ENCODE assay signal across 21 cellular contexts in genomic region chr6:45038226-45038625, GRCh38.
DNase-seq lines count a peak whose midpoint lies in the region; ATAC-seq, FAIRE-seq and TF ChIP-seq lines count a peak whose summit lies in the region.
"Had no signal": no experiment of that assay in that cellular context is flagged by ENCODE, and none has a peak within 500 bp of the region (broad histone marks: within the 10 kb centered on the region; RNA-seq: fewer than 3 reads in every experiment).

No MANE protein-coding gene starts in this region.

- no peak for DNase-seq in activated CD4-positive, CD25-positive, alpha-beta regulatory T cell treated with anti-CD3 and anti-CD28 coated beads, Interleukin-2, amount 50 U/mL, for 72 hours
- DNase-seq in astrocyte (ENCODE audit: low read depth) (no peak), NCI-H69 (lab: John Stamatoyannopoulos, UW) (no peak), globus pallidus (ENCODE audit: low spot score) (no peak)
- no peak for DNase-seq in stimulated activated effector memory CD8-positive, alpha-beta T cell treated with anti-CD3 and anti-CD28 coated beads, Interleukin-12 subunit alpha, Interleukin-12 subunit beta, amount 100 ng/mL, for 72 hours (ENCODE audit: low spot score in 2 of 2)
- DNase-seq: AML-193; Caco-2; Calu3; CD4-positive, alpha-beta T cell; CD8-positive, alpha-beta T cell; DMS 273 treated with DMSO at 0.1 percent for 48 hours; DMS153; DMS79 treated with DMSO at 0.1 percent for 48 hours; GF-D8 had no signal

- no peaks in the 10 kb centered on the region for H3K4me1 Mint-ChIP-seq in astrocyte (ENCODE audit: low read depth, unreplicated experiment)
- H3K4me1 Mint-ChIP-seq in stimulated activated effector memory CD8-positive, alpha-beta T cell treated with anti-CD3 and anti-CD28 coated beads, Interleukin-12 subunit alpha, Interleukin-12 subunit beta, amount 100 ng/mL, for 72 hours: no peaks in the 10 kb centered on the region
- H3K4me1 Mint-ChIP-seq: B cell had no signal

- no peak overlapping the region for H3K27ac ChIP-seq in astrocyte (ENCODE audit: low read depth, low read length)
- H3K27ac ChIP-seq: A549; BLaER1 treated with 17β-estradiol and CSF1 and Interleukin-3, amounts not matched to agents 10 nM and 100 nM; C4-2B had no signal

- no peak overlapping the region for H3K4me3 Mint-ChIP-seq in astrocyte (ENCODE audit: unreplicated experiment)
- no peak overlapping the region for H3K4me3 Mint-ChIP-seq in stimulated activated effector memory CD8-positive, alpha-beta T cell treated with anti-CD3 and anti-CD28 coated beads, Interleukin-12 subunit alpha, Interleukin-12 subunit beta, amount 100 ng/mL, for 72 hours
- H3K4me3 Mint-ChIP-seq: B cell; CD4-positive, alpha-beta T cell; CD8-positive, alpha-beta T cell had no signal

- H2AFZ ChIP-seq in astrocyte (ENCODE audit: low read depth, low read length): no peak overlapping the region

- TF ChIP-seq CTCF in astrocyte (IDR thresholded peaks at IDR 0.05; ENCODE audit: insufficient read depth, low read depth, low read length): no peak

- H3K27ac Mint-ChIP-seq in astrocyte (ENCODE audit: unreplicated experiment): no peak overlapping the region
- H3K27ac Mint-ChIP-seq in stimulated activated effector memory CD8-positive, alpha-beta T cell treated with anti-CD3 and anti-CD28 coated beads, Interleukin-12 subunit alpha, Interleukin-12 subunit beta, amount 100 ng/mL, for 72 hours: peak overlapping the region; percentile 42
- H3K27ac Mint-ChIP-seq: B cell; CD4-positive, alpha-beta T cell; CD8-positive, alpha-beta T cell had no signal

- no peaks in the 10 kb centered on the region for H3K27me3 Mint-ChIP-seq in astrocyte (ENCODE audit: low read depth, unreplicated experiment)
- H3K27me3 Mint-ChIP-seq: B cell; CD4-positive, alpha-beta T cell had no signal

- H3K36me3 ChIP-seq in astrocyte (ENCODE audit: insufficient read depth, low read length): no peaks in the 10 kb centered on the region
- H3K36me3 ChIP-seq: BLaER1 treated with 17β-estradiol and CSF1 and Interleukin-3, amounts not matched to agents 10 nM and 100 nM had no signal

- H3K4me2 ChIP-seq in astrocyte (ENCODE audit: low read length): no peak overlapping the region
- H3K4me2 ChIP-seq: A549; BLaER1 treated with 17β-estradiol and CSF1 and Interleukin-3, amounts not matched to agents 10 nM and 100 nM had no signal

- peak; percentile 9 for FAIRE-seq in astrocyte (lab: Jason Lieb, UNC)
- FAIRE-seq: A549, GM12892, GM18507 had no signal

- no peaks in the 10 kb centered on the region for H3K27me3 ChIP-seq in astrocyte (ENCODE audit: insufficient read depth, low read length)
- H3K27me3 ChIP-seq: BLaER1 treated with 17β-estradiol and CSF1 and Interleukin-3, amounts not matched to agents 10 nM and 100 nM had no signal

- H3K36me3 Mint-ChIP-seq in astrocyte (ENCODE audit: low read depth, unreplicated experiment): no peaks in the 10 kb centered on the region
- no peaks in the 10 kb centered on the region for H3K36me3 Mint-ChIP-seq in stimulated activated effector memory CD8-positive, alpha-beta T cell treated with anti-CD3 and anti-CD28 coated beads, Interleukin-12 subunit alpha, Interleukin-12 subunit beta, amount 100 ng/mL, for 72 hours
- H3K36me3 Mint-ChIP-seq: CD8-positive, alpha-beta T cell had no signal

- H3K9ac ChIP-seq in astrocyte (ENCODE audit: low read length): no peak overlapping the region
- H3K9ac ChIP-seq: BLaER1 treated with 17β-estradiol and CSF1 and Interleukin-3, amounts not matched to agents 10 nM and 100 nM had no signal

- no peaks in the 10 kb centered on the region for H3K79me2 ChIP-seq in astrocyte (ENCODE audit: insufficient read depth, low read length)

- no peaks in the 10 kb centered on the region for H3K9me3 Mint-ChIP-seq in astrocyte (ENCODE audit: unreplicated experiment)
- H3K9me3 Mint-ChIP-seq in stimulated activated effector memory CD8-positive, alpha-beta T cell treated with anti-CD3 and anti-CD28 coated beads, Interleukin-12 subunit alpha, Interleukin-12 subunit beta, amount 100 ng/mL, for 72 hours: no peaks in the 10 kb centered on the region
- H3K9me3 Mint-ChIP-seq: CD4-positive, alpha-beta T cell; CD8-positive, alpha-beta T cell had no signal

- peak; percentile 53 to 74 for ATAC-seq in activated CD4-positive, CD25-positive, alpha-beta regulatory T cell treated with anti-CD3 and anti-CD28 coated beads, Interleukin-2, amount 50 U/mL, for 24 hours
- ATAC-seq in stimulated activated effector memory CD8-positive, alpha-beta T cell treated with anti-CD3 and anti-CD28 coated beads, Interleukin-12 subunit alpha, Interleukin-12 subunit beta, amount 100 ng/mL, for 72 hours: peak; percentile 68
- ATAC-seq: A549; CD8-positive, alpha-beta T cell had no signal

- no peak overlapping the region for H3K4me3 ChIP-seq in astrocyte (ENCODE audit: insufficient read depth, low read depth, low read length)
- H3K4me3 ChIP-seq: A549; BLaER1 treated with 17β-estradiol and CSF1 and Interleukin-3, amounts not matched to agents 10 nM and 100 nM had no signal

- H4K20me1 ChIP-seq in astrocyte (ENCODE audit: insufficient read depth, low read length): no peaks in the 10 kb centered on the region
- H4K20me1 ChIP-seq: BLaER1 treated with 17β-estradiol and CSF1 and Interleukin-3, amounts not matched to agents 10 nM and 100 nM had no signal

- H3K9me3 ChIP-seq in astrocyte (ENCODE audit: insufficient read depth, low read depth, low read length): no peaks in the 10 kb centered on the region
- H3K9me3 ChIP-seq: A549; BLaER1 treated with 17β-estradiol and CSF1 and Interleukin-3, amounts not matched to agents 10 nM and 100 nM; Caco-2 had no signal

- H3K4me1 ChIP-seq in astrocyte (ENCODE audit: insufficient read depth, low read length): no peaks in the 10 kb centered on the region
- H3K4me1 ChIP-seq: A549; BLaER1 treated with 17β-estradiol and CSF1 and Interleukin-3, amounts not matched to agents 10 nM and 100 nM; Caco-2 had no signal
